In genomic region chr3:196287405-196288140, GRCh38 we compare ENCODE assay signal across 1 cellular context.
TF ChIP-seq lines count a peak whose summit lies in the region.

Gene PCYT1A (minus strand): TSS chr3:196287726. CDS start chr3:196270531, 17,195 bp downstream.

TF ChIP-seq in HepG2, 621 proteins besides CTCF, POLR2A, EP300 and RAD21 (continued from another document):
- TF ChIP-seq ISX (CRISPR knock-in tag; conservative IDR thresholded peaks at IDR 0.05) = 0 out of 2 replicates have a peak, but pooled peaks have one; percentile 45
- TF ChIP-seq FIP1L1 (IDR thresholded peaks at IDR 0.05; ENCODE audit: borderline replicate concordance, insufficient read depth, low read depth, low read length) = no peak
- TF ChIP-seq ZNF737 (CRISPR knock-in tag; IDR thresholded peaks at IDR 0.05; ENCODE audit: borderline replicate concordance) = peak; percentile 60; the same call in 1 of the 2 replicates
- TF ChIP-seq ZBTB43 (CRISPR knock-in tag; conservative IDR thresholded peaks at IDR 0.05) = no peak; the same call in 1 of the 2 replicates
- TF ChIP-seq ZNF225 (CRISPR knock-in tag; IDR thresholded peaks at IDR 0.05) = no peak; the same call in 1 of the 2 replicates
- TF ChIP-seq ARHGAP35 (CRISPR knock-in tag; IDR thresholded peaks at IDR 0.05; ENCODE audit: borderline replicate concordance) = peak; percentile 85
- TF ChIP-seq CCAR2 (optimal IDR thresholded peaks at IDR 0.05; ENCODE audit: low read depth, low read length) = peak; percentile 79
- TF ChIP-seq ZNF572 (CRISPR knock-in tag; IDR thresholded peaks at IDR 0.05) = peak; percentile 78; the same call in 1 of the 2 replicates
- TF ChIP-seq HDAC1 (CRISPR knock-in tag; IDR thresholded peaks at IDR 0.05) = peak; percentile 94
- TF ChIP-seq, protein P1, sequence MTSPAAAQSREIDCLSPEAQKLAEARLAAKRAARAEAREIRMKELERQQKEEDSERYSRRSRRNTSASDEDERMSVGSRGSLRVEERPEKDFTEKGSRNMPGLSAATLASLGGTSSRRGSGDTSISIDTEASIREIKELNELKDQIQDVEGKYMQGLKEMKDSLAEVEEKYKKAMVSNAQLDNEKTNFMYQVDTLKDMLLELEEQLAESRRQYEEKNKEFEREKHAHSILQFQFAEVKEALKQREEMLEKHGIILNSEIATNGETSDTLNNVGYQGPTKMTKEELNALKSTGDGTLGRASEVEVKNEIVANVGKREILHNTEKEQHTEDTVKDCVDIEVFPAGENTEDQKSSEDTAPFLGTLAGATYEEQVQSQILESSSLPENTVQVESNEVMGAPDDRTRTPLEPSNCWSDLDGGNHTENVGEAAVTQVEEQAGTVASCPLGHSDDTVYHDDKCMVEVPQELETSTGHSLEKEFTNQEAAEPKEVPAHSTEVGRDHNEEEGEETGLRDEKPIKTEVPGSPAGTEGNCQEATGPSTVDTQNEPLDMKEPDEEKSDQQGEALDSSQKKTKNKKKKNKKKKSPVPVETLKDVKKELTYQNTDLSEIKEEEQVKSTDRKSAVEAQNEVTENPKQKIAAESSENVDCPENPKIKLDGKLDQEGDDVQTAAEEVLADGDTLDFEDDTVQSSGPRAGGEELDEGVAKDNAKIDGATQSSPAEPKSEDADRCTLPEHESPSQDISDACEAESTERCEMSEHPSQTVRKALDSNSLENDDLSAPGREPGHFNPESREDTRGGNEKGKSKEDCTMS (CRISPR knock-in tag; conservative IDR thresholded peaks at IDR 0.05) = no peak
- TF ChIP-seq ZBTB14 (CRISPR knock-in tag; IDR thresholded peaks at IDR 0.05) = peak; percentile 48; the same call in 1 of the 2 replicates
- peak; percentile 78 for TF ChIP-seq ZNF546 (CRISPR knock-in tag; conservative IDR thresholded peaks at IDR 0.05)
- no peak for TF ChIP-seq REXO4 (CRISPR knock-in tag; IDR thresholded peaks at IDR 0.05; ENCODE audit: borderline replicate concordance)
- TF ChIP-seq LCORL (IDR thresholded peaks at IDR 0.05) = no peak
- peak; percentile 43; the same call in 1 of the 2 replicates for TF ChIP-seq LCORL (CRISPR knock-in tag; IDR thresholded peaks at IDR 0.05)
- no peak; the same call in 1 of the 2 replicates for TF ChIP-seq ZBTB21 (CRISPR knock-in tag; IDR thresholded peaks at IDR 0.05)
